Comparison of ENCODE assay signal across 25 cellular contexts in genomic region chr15:100334905-100335304, GRCh38. TPM values are rescaled to one million over a fixed set of nuclear protein-coding genes. Genes with fewer than 3 reads are reported as not detected.
DNase-seq lines count a peak whose midpoint lies in the region; ATAC-seq and TF ChIP-seq lines count a peak whose summit lies in the region.
"Had no signal": no experiment of that assay in that cellular context is flagged by ENCODE, and none has a peak within 500 bp of the region (broad histone marks: within the 10 kb centered on the region; RNA-seq: fewer than 3 reads in every experiment).

No MANE protein-coding gene starts in this region.

- WGBS in mesendoderm (ENCODE audit: extremely low coverage, insufficient coverage, low lambda C conversion rate) = no CpG with 5 or more reads among the region's 11 CpGs

- H3K36me3 ChIP-seq in CD8-positive, alpha-beta memory T cell (ENCODE audit: insufficient read depth, low read length) = no peaks in the 10 kb centered on the region
- H3K36me3 ChIP-seq in GM23338 (ENCODE audit: insufficient read depth) (no peaks in the 10 kb centered on the region), mesendoderm (ENCODE audit: control insufficient read depth, insufficient read depth, low read length) (no peaks in the 10 kb centered on the region)
- H3K36me3 ChIP-seq: pancreas, right atrium auricular region, vagina had no signal

- H3K36me3 Mint-ChIP-seq in CD8-positive, alpha-beta memory T cell = no peaks in the 10 kb centered on the region
- no peaks in the 10 kb centered on the region for H3K36me3 Mint-ChIP-seq in GM23338 (ENCODE audit: low read depth)
- peaks cover 2% of the 10 kb centered on the region for H3K36me3 Mint-ChIP-seq in activated naive CD8-positive, alpha-beta T cell treated with anti-CD3 and anti-CD28 coated beads for 36 hours
- H3K36me3 Mint-ChIP-seq: stimulated activated effector memory CD8-positive, alpha-beta T cell treated with anti-CD3 and anti-CD28 coated beads, Interleukin-12 subunit alpha, Interleukin-12 subunit beta, amount 100 ng/mL, for 72 hours had no signal

- no peaks in the 10 kb centered on the region for H3K79me2 ChIP-seq in GM23338 (replicated peaks; ENCODE audit: insufficient read depth)
- H3K79me2 ChIP-seq in mesendoderm (ENCODE audit: control insufficient read depth, insufficient read depth, low read length) = no peaks in the 10 kb centered on the region

- H3K4me3 ChIP-seq in CD8-positive, alpha-beta memory T cell (ENCODE audit: low read length) = no peak overlapping the region
- H3K4me3 ChIP-seq in GM23338 (no peak overlapping the region), mesendoderm (ENCODE audit: low read length) (no peak overlapping the region)
- H3K4me3 ChIP-seq: pancreas, right atrium auricular region, testis, vagina had no signal

- no peak overlapping the region for H4K5ac ChIP-seq in mesendoderm (ENCODE audit: low read length)

- no peaks in the 10 kb centered on the region; the same call in 1 of the 2 replicates for H3K9me2 ChIP-seq in GM23338 (ENCODE audit: insufficient read depth)

- no peak overlapping the region for H3K9ac ChIP-seq in mesendoderm (ENCODE audit: low read length)

- no peak overlapping the region for H2BK120ac ChIP-seq in mesendoderm (ENCODE audit: low read depth, low read length)

- H3K18ac ChIP-seq in mesendoderm (ENCODE audit: low read length) = no peak overlapping the region

- H3K27me3 Mint-ChIP-seq in CD8-positive, alpha-beta memory T cell = peaks cover 0 to 2% of the 10 kb centered on the region in 2 donors
- H3K27me3 Mint-ChIP-seq in GM23338 (ENCODE audit: insufficient read depth, low read depth, poor library complexity) = peaks cover 10% of the 10 kb centered on the region
- H3K27me3 Mint-ChIP-seq in activated naive CD8-positive, alpha-beta T cell treated with anti-CD3 and anti-CD28 coated beads for 36 hours = peaks cover 35% of the 10 kb centered on the region

- H3K9me3 Mint-ChIP-seq in CD8-positive, alpha-beta memory T cell = no peaks in the 10 kb centered on the region
- H3K9me3 Mint-ChIP-seq in GM23338 = no peaks in the 10 kb centered on the region
- no peaks in the 10 kb centered on the region for H3K9me3 Mint-ChIP-seq in activated naive CD8-positive, alpha-beta T cell treated with anti-CD3 and anti-CD28 coated beads for 36 hours
- H3K9me3 Mint-ChIP-seq: activated CD4-positive, alpha-beta T cell treated with anti-CD3 and anti-CD28 coated beads, Interleukin-2, amount 10 ng/mL, durations not matched to agents 24 days and 14 days; activated T-helper 2 cell treated with anti-CD3 and anti-CD28 coated beads, Interferon-gamma antibody, Interleukin-2, Interleukin-4, amounts not matched to agents 10 μg/mL and 5 μg/mL and 100 μg/mL, durations not matched to agents 14 hours and 24 hours and 36 hours; nephron; stimulated activated effector memory CD8-positive, alpha-beta T cell treated with anti-CD3 and anti-CD28 coated beads, Interleukin-12 subunit alpha, Interleukin-12 subunit beta, amount 100 ng/mL, for 72 hours; T-helper 2 cell treated with Interferon-gamma antibody and Interleukin-4, amounts not matched to agents 5 μg/mL and 100 μg/mL, for 36 hours had no signal

- H3K4me1 Mint-ChIP-seq in CD8-positive, alpha-beta memory T cell = peaks cover 70 to 78% (median 75%) of the 10 kb centered on the region in 3 donors
- H3K4me1 Mint-ChIP-seq in GM23338 = peaks cover 25% of the 10 kb centered on the region
- peaks cover 64% of the 10 kb centered on the region for H3K4me1 Mint-ChIP-seq in activated naive CD8-positive, alpha-beta T cell treated with anti-CD3 and anti-CD28 coated beads for 36 hours

- no peak overlapping the region for H3K4ac ChIP-seq in mesendoderm (ENCODE audit: low read depth, low read length)

- H2AFZ ChIP-seq in GM23338 = no peak overlapping the region

- peak; percentile 51 for ATAC-seq in GM23338
- no peak for ATAC-seq in left ventricle myocardium superior
- ATAC-seq: HepG2; left lobe of liver; stimulated activated effector memory CD8-positive, alpha-beta T cell treated with anti-CD3 and anti-CD28 coated beads, Interleukin-12 subunit alpha, Interleukin-12 subunit beta, amount 100 ng/mL, for 72 hours had no signal

- no peaks in the 10 kb centered on the region for H3K9me3 ChIP-seq in CD8-positive, alpha-beta memory T cell (ENCODE audit: low read length)
- H3K9me3 ChIP-seq: pancreas, right atrium auricular region, testis, vagina had no signal

- H3K27ac ChIP-seq in CD8-positive, alpha-beta memory T cell (ENCODE audit: low read depth, low read length) = no peak overlapping the region
- H3K27ac ChIP-seq in GM23338 (ENCODE audit: low read depth) (no peak overlapping the region), mesendoderm (ENCODE audit: low read depth, low read length) (no peak overlapping the region)
- H3K27ac ChIP-seq: C4-2B, foreskin keratinocyte, pancreas, right atrium auricular region, testis, vagina had no signal

- H3K4me1 ChIP-seq in CD8-positive, alpha-beta memory T cell (ENCODE audit: insufficient read depth, low read length) = peaks cover 64% of the 10 kb centered on the region
- H3K4me1 ChIP-seq in GM23338 (ENCODE audit: insufficient read depth) (0 out of 2 replicates have a peak, but pooled peaks cover 4% of the 10 kb centered on the region), mesendoderm (ENCODE audit: control insufficient read depth, low read depth, low read length) (peaks cover 8% of the 10 kb centered on the region)
- H3K4me1 ChIP-seq: foreskin keratinocyte, testis had no signal

- CTCF ChIA-PET in CD8-positive, alpha-beta memory T cell (lab: Charles Lee) = interaction anchor here (1.1 to 6.9 kb wide), 2 partner anchors 14 to 15 kb away, joined by 4 to 61 read pairs; no protein-coding TSS in a partner anchor

- H3K4me2 ChIP-seq in GM23338 (no peak overlapping the region), mesendoderm (ENCODE audit: low read length) (no peak overlapping the region)

- H3K56ac ChIP-seq in mesendoderm (ENCODE audit: low read length) = no peak overlapping the region

- H4K20me1 ChIP-seq in GM23338 (replicated peaks; ENCODE audit: insufficient read depth) = no peaks in the 10 kb centered on the region

- H4K8ac ChIP-seq in mesendoderm (ENCODE audit: low read depth, low read length) = no peak overlapping the region

- H3K27me3 ChIP-seq in CD8-positive, alpha-beta memory T cell (ENCODE audit: insufficient read depth, low read length, poor library complexity, severe bottlenecking) = no peaks in the 10 kb centered on the region
- H3K27me3 ChIP-seq in GM23338 (ENCODE audit: insufficient read depth) = peaks cover 4% of the 10 kb centered on the region
- no peaks in the 10 kb centered on the region for H3K27me3 ChIP-seq in mesendoderm (ENCODE audit: insufficient read depth, low read length, poor library complexity)
- H3K27me3 ChIP-seq: pancreas, right atrium auricular region, testis, vagina had no signal

- no peak overlapping the region for H3K23ac ChIP-seq in mesendoderm (ENCODE audit: low read length)

- H3F3A ChIP-seq in GM23338 (replicated peaks; ENCODE audit: low read depth) = no peaks in the 10 kb centered on the region

- no peaks in the 10 kb centered on the region for H3K79me1 ChIP-seq in mesendoderm (ENCODE audit: low read length)

- peak overlapping the region in 6 of 7 donors; percentile 19 to 68 (median 54) for H3K4me3 Mint-ChIP-seq in CD8-positive, alpha-beta memory T cell
- no peak overlapping the region for H3K4me3 Mint-ChIP-seq in GM23338
- H3K4me3 Mint-ChIP-seq in activated naive CD8-positive, alpha-beta T cell treated with anti-CD3 and anti-CD28 coated beads for 36 hours = peak overlapping the region; percentile 16
- H3K4me3 Mint-ChIP-seq: activated CD4-positive, alpha-beta T cell treated with anti-CD3 and anti-CD28 coated beads, Interleukin-2, amount 10 ng/mL, durations not matched to agents 24 days and 14 days; nephron; stimulated activated effector memory CD8-positive, alpha-beta T cell treated with anti-CD3 and anti-CD28 coated beads, Interleukin-12 subunit alpha, Interleukin-12 subunit beta, amount 100 ng/mL, for 72 hours; T-helper 2 cell treated with Interferon-gamma antibody and Interleukin-4, amounts not matched to agents 5 μg/mL and 100 μg/mL, for 36 hours had no signal

- no peak for DNase-seq in CD8-positive, alpha-beta memory T cell
- peak; percentile 58 for DNase-seq in GM23338 (ENCODE audit: low spot score)
- DNase-seq in activated naive CD8-positive, alpha-beta T cell treated with anti-CD3 and anti-CD28 coated beads for 36 hours = no peak
- DNase-seq in mesendoderm = peak; percentile 37
- DNase-seq in NCI-H345 treated with DMSO at 0.1 percent for 48 hours (lab: John Stamatoyannopoulos, UW; ENCODE audit: unreplicated experiment) = no peak
- no peak for DNase-seq in left ventricle myocardium superior
- DNase-seq in effector CD4-positive, alpha-beta T cell = no peak
- DNase-seq: effector CD8-positive, alpha-beta T cell; EL; NCI-H1092; NCI-H1930; NCI-H69; testis had no signal

- intact Hi-C loops in left ventricle myocardium superior (cut with micrococcal nuclease) = loop anchor here (10.0 kb wide), 1 partner anchor 400 kb away; no protein-coding TSS in a partner anchor

- no peak overlapping the region for H2BK15ac ChIP-seq in mesendoderm (replicated peaks; ENCODE audit: low read depth)

- POLR2A ChIA-PET in CD8-positive, alpha-beta memory T cell (lab: Charles Lee) = interaction anchor here (0.5 kb wide), 1 partner anchor 245 kb away, joined by 3 read pairs; no protein-coding TSS in a partner anchor

- no peak overlapping the region for H2BK5ac ChIP-seq in mesendoderm (ENCODE audit: low read length)

- H3K27ac Mint-ChIP-seq in CD8-positive, alpha-beta memory T cell = peak overlapping the region in 3 of 8 donors; percentile 3 to 46 (median 5)
- H3K27ac Mint-ChIP-seq in GM23338 = no peak overlapping the region
- no peak overlapping the region for H3K27ac Mint-ChIP-seq in activated naive CD8-positive, alpha-beta T cell treated with anti-CD3 and anti-CD28 coated beads for 36 hours
- H3K27ac Mint-ChIP-seq: activated CD4-positive, alpha-beta T cell treated with anti-CD3 and anti-CD28 coated beads, Interleukin-2, amount 10 ng/mL, durations not matched to agents 24 days and 14 days; activated T-helper 2 cell treated with anti-CD3 and anti-CD28 coated beads, Interferon-gamma antibody, Interleukin-2, Interleukin-4, amounts not matched to agents 10 μg/mL and 5 μg/mL and 100 μg/mL, durations not matched to agents 14 hours and 24 hours and 36 hours; nephron; stimulated activated effector memory CD8-positive, alpha-beta T cell treated with anti-CD3 and anti-CD28 coated beads, Interleukin-12 subunit alpha, Interleukin-12 subunit beta, amount 100 ng/mL, for 72 hours; T-helper 2 cell treated with Interferon-gamma antibody and Interleukin-4, amounts not matched to agents 5 μg/mL and 100 μg/mL, for 36 hours had no signal

- H2AK5ac ChIP-seq in mesendoderm (ENCODE audit: low read length) = no peak overlapping the region

- TF ChIP-seq CTCF in GM23338 (conservative IDR thresholded peaks at IDR 0.05; ENCODE audit: low read depth in 2 of 2) = peak; percentile 24 to 34; a peak in 3 of 4 replicates

RNA-seq across cellular contexts. Expression of gene ADAMTS17, which starts 6.9 kb away (rescaled TPM):
- 1 to 10 TPM; 1.2 to 1.9 TPM for total RNA-seq in CD8-positive, alpha-beta memory T cell
- 2.3 TPM for polyA plus RNA-seq in CD8-positive, alpha-beta memory T cell
- total RNA-seq in GM23338 (2014; rRNA removed; shearing (Covaris generic)) = 0.74 and 3.8 TPM in 2 replicates
- 0.60 and 0.70 TPM in 2 replicates for polyA plus RNA-seq in GM23338 (2016; fragmentation: Nextera tagmentation; extraction: Ambion mirVana)
- total RNA-seq in activated naive CD8-positive, alpha-beta T cell treated with anti-CD3 and anti-CD28 coated beads for 36 hours = 1 to 10 TPM; 2.5 to 3.6 TPM
- 2.0 TPM for polyA plus RNA-seq in mesendoderm (2013, experiment 1 of 2)
- polyA plus RNA-seq in mesendoderm (2013, experiment 2 of 2) = 1.8 TPM
- total RNA-seq in left ventricle myocardium superior = 2.9 TPM

Comparison
In these comparisons a context has a peak if more than half of its experiments do, and no peak if none do; other contexts are left out.
1. DNase-seq: peak in GM23338 (single experiment) and mesendoderm (single experiment); none in CD8-positive, alpha-beta memory T cell (0 of 5), activated naive CD8-positive, alpha-beta T cell treated with anti-CD3 and anti-CD28 coated beads for 36 hours (single experiment), NCI-H345 treated with DMSO at 0.1 percent for 48 hours (single experiment), left ventricle myocardium superior (single experiment) and effector CD4-positive, alpha-beta T cell (single experiment).